13 cellular contexts compared by ENCODE assay signal in genomic region chr14:52873694-52874093, GRCh38.
DNase-seq lines count a peak whose midpoint lies in the region; ATAC-seq and TF ChIP-seq lines count a peak whose summit lies in the region.
"Had no signal": no experiment of that assay in that cellular context is flagged by ENCODE, and none has a peak within 500 bp of the region (broad histone marks: within the 10 kb centered on the region; RNA-seq: fewer than 3 reads in every experiment).

No MANE protein-coding gene starts in this region.

- no peaks in the 10 kb centered on the region for H3K36me3 Mint-ChIP-seq in CD4-positive, alpha-beta T cell (ENCODE audit: low read depth)

- H3K27ac Mint-ChIP-seq in CD4-positive, alpha-beta T cell, result no peak overlapping the region

- H3K4me3 ChIP-seq in AG10803 (ENCODE audit: low read length) (no peak overlapping the region), epithelial cell of esophagus (ENCODE audit: low read length) (no peak overlapping the region), osteoblast (ENCODE audit: insufficient read depth, low read length) (no peak overlapping the region)
- H3K4me3 ChIP-seq: BLaER1, transverse colon had no signal

- H3K4me2 ChIP-seq in osteoblast (ENCODE audit: insufficient read depth, low read length), result no peak overlapping the region
- H3K4me2 ChIP-seq: BLaER1 had no signal

- CTCF ChIA-PET in CD4-positive, alpha-beta T cell (lab: Charles Lee), result interaction anchor here (0.7 kb wide), 1 partner anchor 60 kb away, joined by 3 read pairs; no protein-coding TSS in a partner anchor

- no peaks in the 10 kb centered on the region for H3K9me3 ChIP-seq in osteoblast (ENCODE audit: low read depth, low read length)
- H3K9me3 ChIP-seq in CD4-positive, alpha-beta T cell (ENCODE audit: control insufficient read depth, low read length), result no peaks in the 10 kb centered on the region
- H3K9me3 ChIP-seq: BLaER1, transverse colon had no signal

- TF ChIP-seq CTCF in AG10803 (conservative IDR thresholded peaks at IDR 0.05; ENCODE audit: low read length) (no peak), epithelial cell of esophagus (IDR thresholded peaks at IDR 0.05; ENCODE audit: insufficient read depth, low read depth, low read length, missing control alignments) (no peak), osteoblast (IDR thresholded peaks at IDR 0.05; ENCODE audit: extremely low read depth, low read depth, low read length) (no peak)
- TF ChIP-seq CTCF in CD4-positive, alpha-beta T cell (IDR thresholded peaks at IDR 0.05), result no peak

- intact Hi-C loops in CD4-positive, alpha-beta T cell (cut with DNase I, micrococcal nuclease), result no loop called here

- no peaks in the 10 kb centered on the region for H3K27me3 ChIP-seq in osteoblast (ENCODE audit: insufficient read depth, low read length)
- H3K27me3 ChIP-seq in CD4-positive, alpha-beta T cell (ENCODE audit: control insufficient read depth, insufficient read depth, low read length), result no peaks in the 10 kb centered on the region
- H3K27me3 ChIP-seq: BLaER1, transverse colon had no signal

- no peak overlapping the region for H3K4me3 Mint-ChIP-seq in CD4-positive, alpha-beta T cell

- H3K27ac ChIP-seq in osteoblast (ENCODE audit: low read depth, low read length), result peak overlapping the region; percentile 49
- H3K27ac ChIP-seq in CD4-positive, alpha-beta T cell (ENCODE audit: low read depth, low read length), result no peak overlapping the region
- H3K27ac ChIP-seq: BLaER1, transverse colon had no signal

- H3K27me3 Mint-ChIP-seq in CD4-positive, alpha-beta T cell, result peaks cover 6% of the 10 kb centered on the region

- DNase-seq in AG10803 (ENCODE audit: low read depth), result peak; percentile 78
- peak; percentile 57 for DNase-seq in NCI-H1048 (lab: John Stamatoyannopoulos, UW)
- peak; percentile 82 for DNase-seq in epithelial cell of esophagus (ENCODE audit: low read depth)
- peak; percentile 15 for DNase-seq in osteoblast (ENCODE audit: insufficient read length, low spot score, missing footprints)
- no peak for DNase-seq in AG08396 (ENCODE audit: low spot score)
- no peak for DNase-seq in CD4-positive, alpha-beta T cell
- no peak for DNase-seq in stimulated activated naive CD4-positive, alpha-beta T cell (lab: John Stamatoyannopoulos, UW)
- DNase-seq: activated naive CD4-positive, alpha-beta T cell treated with Interleukin-2 at 50 U/mL for 16 hours; NCI-H1436 treated with DMSO at 0.1 percent for 48 hours; NCI-H524 treated with DMSO at 0.1 percent for 48 hours; transverse colon had no signal

- peaks cover 86% of the 10 kb centered on the region for H3K36me3 ChIP-seq in osteoblast (ENCODE audit: insufficient read depth, low read length)
- H3K36me3 ChIP-seq: BLaER1 had no signal

- no peak overlapping the region for H2AFZ ChIP-seq in osteoblast (ENCODE audit: low read length)

- peaks cover 51% of the 10 kb centered on the region for H3K4me1 ChIP-seq in osteoblast (ENCODE audit: insufficient read depth, low read length)
- H3K4me1 ChIP-seq: transverse colon had no signal

- H3K79me2 ChIP-seq in osteoblast (ENCODE audit: insufficient read depth, low read length), result peaks cover 40% of the 10 kb centered on the region

- POLR2A ChIA-PET in CD4-positive, alpha-beta T cell (lab: Charles Lee), result no interaction called here

- no peaks in the 10 kb centered on the region for H3K9me3 Mint-ChIP-seq in CD4-positive, alpha-beta T cell

- no peaks in the 10 kb centered on the region for H3K4me1 Mint-ChIP-seq in CD4-positive, alpha-beta T cell (ENCODE audit: low read depth)

- no peaks in the 10 kb centered on the region for H4K20me1 ChIP-seq in osteoblast (ENCODE audit: insufficient read depth, low read length)
- H4K20me1 ChIP-seq: BLaER1 had no signal

- no peak for ATAC-seq in GM19324 (IDR thresholded peaks at IDR 0.05; ENCODE audit: low FRiP score, unreplicated experiment)
- ATAC-seq in CD4-positive, alpha-beta T cell (ENCODE audit: poor library complexity), result no peak

Comparison
In these comparisons a context has a peak if more than half of its experiments do, and no peak if none do; other contexts are left out.
1. DNase-seq: peak in AG10803 (single experiment), NCI-H1048 (single experiment), epithelial cell of esophagus (single experiment) and osteoblast (single experiment); none in AG08396 (single experiment), CD4-positive, alpha-beta T cell (0 of 10) and stimulated activated naive CD4-positive, alpha-beta T cell (0 of 6).